31 cellular contexts compared by ENCODE assay signal in genomic region chr14:28412076-28412475, GRCh38.
DNase-seq lines count a peak whose midpoint lies in the region; FAIRE-seq and TF ChIP-seq lines count a peak whose summit lies in the region.
"Had no signal": no experiment of that assay in that cellular context is flagged by ENCODE, and none has a peak within 500 bp of the region (broad histone marks: within the 10 kb centered on the region; RNA-seq: fewer than 3 reads in every experiment).

No MANE protein-coding gene starts in this region.

- no peak overlapping the region for H3K23ac ChIP-seq in mesenchymal stem cell (ENCODE audit: low read length in 2 of 2)

- H2BK12ac ChIP-seq in mesenchymal stem cell (ENCODE audit: low read length in 2 of 2): no peak overlapping the region

- H4K91ac ChIP-seq in mesenchymal stem cell (ENCODE audit: low read length): no peak overlapping the region

- no peaks in the 10 kb centered on the region for H3K79me1 ChIP-seq in mesenchymal stem cell (replicated peaks; ENCODE audit: low read length, poor library complexity, severe bottlenecking)

- no peaks in the 10 kb centered on the region for H3K36me3 ChIP-seq in mesenchymal stem cell (ENCODE audit: control insufficient read depth in 1 of 2, insufficient read depth in 2 of 2, low read depth in 1 of 2, low read length in 2 of 2)
- H3K36me3 ChIP-seq: colonic mucosa, gastrocnemius medialis, MG63 had no signal

- H4K8ac ChIP-seq in mesenchymal stem cell (ENCODE audit: low read length): no peak overlapping the region

- peaks cover 3% of the 10 kb centered on the region for H3K9me3 ChIP-seq in mesenchymal stem cell (ENCODE audit: control insufficient read depth, low read length)
- H3K9me3 ChIP-seq: colonic mucosa, gastrocnemius medialis, MG63 had no signal

- no peak for DNase-seq in HTR-8/SVneo (ENCODE audit: insufficient read length, low spot score)
- peak; percentile 25 for DNase-seq in RPMI7951 (ENCODE audit: low read depth)
- peak; percentile 70 for DNase-seq in choroid plexus epithelial cell (ENCODE audit: low read depth)
- DNase-seq in iris pigment epithelial cell (ENCODE audit: low read depth): peak; percentile 12
- no peak for DNase-seq in EL
- DNase-seq in SW480 (ENCODE audit: low spot score): no peak
- no peak for DNase-seq in mesenchymal stem cell
- DNase-seq: activated CD4-positive, alpha-beta T cell treated with anti-CD3 and anti-CD28 coated beads, Interleukin-2, amount 50 U/mL, for 48 hours; activated CD4-positive, CD25-positive, alpha-beta regulatory T cell treated with anti-CD3 and anti-CD28 coated beads, Interleukin-2, amount 50 U/mL, for 72 hours; activated CD8-positive, alpha-beta memory T cell treated with anti-CD3 and anti-CD28 coated beads, Interleukin-2, amount 50 U/mL, for 4 hours; activated naive CD4-positive, alpha-beta T cell treated with anti-CD3 and anti-CD28 coated beads, Interleukin-2, amount 10 ng/mL, durations not matched to agents 7 days and 5 days; amniotic stem cell; colonic mucosa; DMS153; effector CD4-positive, alpha-beta T cell; gastrocnemius medialis; H7; MG63; mucosa of descending colon; NCI-H2081; RPMI8226; stimulated activated naive B cell treated with anti-CD40 and anti-IgM and Interleukin-4, amounts not matched to agents 10 μg/mL and 1 μg/mL and 100 μg/mL, for 72 hours; substantia nigra had no signal

- H2BK5ac ChIP-seq in mesenchymal stem cell (ENCODE audit: low read depth, low read length, poor library complexity, severe bottlenecking): no peak overlapping the region

- H3K4me3 ChIP-seq in choroid plexus epithelial cell (ENCODE audit: low read depth, low read length) (no peak overlapping the region), mesenchymal stem cell (ENCODE audit: insufficient read depth in 1 of 2, low read depth in 1 of 2, low read length in 2 of 2) (no peak overlapping the region)
- H3K4me3 ChIP-seq: colonic mucosa, gastrocnemius medialis, hepatocyte, K562, lung, MG63, mucosa of descending colon, SK-N-MC, skin epidermis had no signal

- H2AFZ ChIP-seq in mesenchymal stem cell (ENCODE audit: low read depth, low read length): no peak overlapping the region
- H2AFZ ChIP-seq: hepatocyte had no signal

- 71% methylated on average over 3 of the region's 3 CpGs for WGBS in mesenchymal stem cell

- no peak overlapping the region for H2BK15ac ChIP-seq in mesenchymal stem cell (ENCODE audit: low read depth, poor library complexity, severe bottlenecking)

- no peak overlapping the region for H2AK5ac ChIP-seq in mesenchymal stem cell (ENCODE audit: low read length, severe bottlenecking)

- H3K4me2 ChIP-seq in mesenchymal stem cell (ENCODE audit: low read length, poor library complexity, severe bottlenecking): no peak overlapping the region
- H3K4me2 ChIP-seq: hepatocyte had no signal

- no peaks in the 10 kb centered on the region for H3K4me1 ChIP-seq in mesenchymal stem cell (ENCODE audit: control insufficient read depth, insufficient read depth, low read depth, low read length)
- H3K4me1 ChIP-seq: colonic mucosa, gastrocnemius medialis had no signal

- no peak overlapping the region for H3K9ac ChIP-seq in mesenchymal stem cell (ENCODE audit: low read length)

- FAIRE-seq in HTR-8/SVneo (lab: Jason Lieb, UNC): peak; percentile 78
- FAIRE-seq: GM12891, K562, TTC549 had no signal

- H3K27me3 ChIP-seq in mesenchymal stem cell (ENCODE audit: control insufficient read depth in 1 of 2, insufficient read depth in 1 of 2, low read length in 2 of 2): no peaks in the 10 kb centered on the region
- H3K27me3 ChIP-seq: colonic mucosa, gastrocnemius medialis, hepatocyte, MG63 had no signal

- H2BK120ac ChIP-seq in mesenchymal stem cell (ENCODE audit: low read depth, low read length): no peak overlapping the region

- H3K4ac ChIP-seq in mesenchymal stem cell (ENCODE audit: low read depth in 1 of 2, low read length in 2 of 2): no peak overlapping the region

- H3K14ac ChIP-seq in mesenchymal stem cell (ENCODE audit: low read length in 2 of 2): no peak overlapping the region

- peak; percentile 33 for TF ChIP-seq CTCF in choroid plexus epithelial cell (conservative IDR thresholded peaks at IDR 0.05; ENCODE audit: low read depth, low read length)

- no peak overlapping the region for H3K27ac ChIP-seq in mesenchymal stem cell (ENCODE audit: low read length, poor library complexity, severe bottlenecking)
- H3K27ac ChIP-seq: colonic mucosa, epithelial cell of prostate, gastrocnemius medialis, hepatocyte, SK-N-MC, skin epidermis had no signal

- no peak overlapping the region for H3K18ac ChIP-seq in mesenchymal stem cell (ENCODE audit: low read depth in 1 of 2, low read length in 2 of 2)

Comparison
In these comparisons a context has a peak if more than half of its experiments do, and no peak if none do; other contexts are left out.
1. DNase-seq: peak in RPMI7951 (single experiment), choroid plexus epithelial cell (single experiment) and iris pigment epithelial cell (single experiment); none in HTR-8/SVneo (single experiment), EL (single experiment), SW480 (single experiment) and mesenchymal stem cell (single experiment).